Comparison of ENCODE assay signal across 2 cellular contexts in genomic region chr14:74980746-74981661, GRCh38.
TF ChIP-seq lines count a peak whose summit lies in the region.

No MANE protein-coding gene starts in this region.

TF ChIP-seq in liver, 16 proteins besides CTCF, POLR2A, EP300 and RAD21:
- peak; percentile 46 for TF ChIP-seq NR2F2 (IDR thresholded peaks at IDR 0.05)
- TF ChIP-seq, protein P1, sequence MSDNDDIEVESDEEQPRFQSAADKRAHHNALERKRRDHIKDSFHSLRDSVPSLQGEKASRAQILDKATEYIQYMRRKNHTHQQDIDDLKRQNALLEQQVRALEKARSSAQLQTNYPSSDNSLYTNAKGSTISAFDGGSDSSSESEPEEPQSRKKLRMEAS (IDR thresholded peaks at IDR 0.05), result no peak

TF ChIP-seq in HepG2, 621 proteins besides CTCF, POLR2A, EP300 and RAD21:
- TF ChIP-seq ZNF577 (CRISPR knock-in tag; IDR thresholded peaks at IDR 0.05; ENCODE audit: borderline replicate concordance, low read depth) (no peak), HBP1 (CRISPR knock-in tag; IDR thresholded peaks at IDR 0.05; ENCODE audit: low read depth) (no peak), PHF20 (CRISPR knock-in tag; IDR thresholded peaks at IDR 0.05) (no peak), NR0B2 (CRISPR knock-in tag; IDR thresholded peaks at IDR 0.05) (no peak)
- TF ChIP-seq, protein P2, sequence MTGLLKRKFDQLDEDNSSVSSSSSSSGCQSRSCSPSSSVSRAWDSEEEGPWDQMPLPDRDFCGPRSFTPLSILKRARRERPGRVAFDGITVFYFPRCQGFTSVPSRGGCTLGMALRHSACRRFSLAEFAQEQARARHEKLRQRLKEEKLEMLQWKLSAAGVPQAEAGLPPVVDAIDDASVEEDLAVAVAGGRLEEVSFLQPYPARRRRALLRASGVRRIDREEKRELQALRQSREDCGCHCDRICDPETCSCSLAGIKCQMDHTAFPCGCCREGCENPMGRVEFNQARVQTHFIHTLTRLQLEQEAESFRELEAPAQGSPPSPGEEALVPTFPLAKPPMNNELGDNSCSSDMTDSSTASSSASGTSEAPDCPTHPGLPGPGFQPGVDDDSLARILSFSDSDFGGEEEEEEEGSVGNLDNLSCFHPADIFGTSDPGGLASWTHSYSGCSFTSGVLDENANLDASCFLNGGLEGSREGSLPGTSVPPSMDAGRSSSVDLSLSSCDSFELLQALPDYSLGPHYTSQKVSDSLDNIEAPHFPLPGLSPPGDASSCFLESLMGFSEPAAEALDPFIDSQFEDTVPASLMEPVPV (CRISPR knock-in tag; IDR thresholded peaks at IDR 0.05), result no peak
